Comparison of ENCODE assay signal across 24 cellular contexts in the genomic region with DNA sequence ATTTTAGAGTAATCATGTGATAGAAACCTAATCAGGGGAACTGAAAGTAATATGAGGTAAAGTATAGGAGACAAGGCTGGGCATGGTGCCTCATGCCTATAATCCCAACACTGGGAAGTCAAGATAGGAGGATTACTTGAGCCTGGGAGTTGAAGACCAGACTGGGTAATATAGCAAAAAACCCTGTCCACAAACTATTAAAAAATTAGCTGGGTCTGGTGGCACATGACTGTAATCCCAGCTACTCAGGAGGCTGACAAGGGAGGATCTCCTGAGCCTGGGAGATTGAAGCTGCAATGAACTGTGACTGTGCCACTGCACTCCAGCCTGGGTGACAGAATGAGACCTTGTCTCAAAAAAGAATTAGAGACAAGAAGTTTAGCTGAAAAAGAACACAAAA.
"Had no signal": no experiment of that assay in that cellular context is flagged by ENCODE, and none has a peak within 500 bp of the region (broad histone marks: within the 10 kb centered on the region; RNA-seq: fewer than 3 reads in every experiment).

No MANE protein-coding gene starts in this region.

- FAIRE-seq: small intestine had no signal

- H3K27me3 ChIP-seq: neural progenitor cell, ovary, right lobe of liver, sigmoid colon, stomach, thyroid gland, tibial nerve, upper lobe of left lung, uterus had no signal

- ATAC-seq: natural killer cell; psoas muscle; right cardiac atrium; right lobe of liver; stimulated activated effector memory CD8-positive, alpha-beta T cell treated with anti-CD3 and anti-CD28 coated beads, Interleukin-12 subunit alpha, Interleukin-12 subunit beta, amount 100 ng/mL, for 72 hours; stimulated activated naive B cell treated with anti-CD40 and anti-IgM and Interleukin-4, amounts not matched to agents 10 μg/mL and 1 μg/mL and 100 μg/mL, for 72 hours had no signal

- H3K4me3 ChIP-seq: neural progenitor cell, ovary, psoas muscle, right lobe of liver, sigmoid colon, stomach, thoracic aorta, thyroid gland, tibial nerve, upper lobe of left lung, uterus had no signal

- H3K9me3 ChIP-seq: ovary, psoas muscle, right lobe of liver, sigmoid colon, thoracic aorta, thyroid gland, tibial nerve, upper lobe of left lung, uterus had no signal

- H3K4me1 ChIP-seq: neural progenitor cell, parathyroid adenoma, psoas muscle, right lobe of liver, sigmoid colon, stomach, thyroid gland, tibial nerve, upper lobe of left lung, uterus had no signal

- H3K27ac ChIP-seq: neural progenitor cell, ovary, parathyroid adenoma, psoas muscle, right lobe of liver, sigmoid colon, stomach, thoracic aorta, thyroid gland, tibial nerve, upper lobe of left lung, uterus had no signal

- DNase-seq: natural killer cell; occipital lobe; ovary; psoas muscle; right cardiac atrium; right lobe of liver; sigmoid colon; small intestine; stimulated activated CD4-positive, alpha-beta T cell treated with anti-CD3 and anti-CD28 coated beads, Interleukin-15, amount 100 ng/mL, for 24 hours; stimulated activated CD4-positive, alpha-beta T cell treated with anti-CD3 and anti-CD28 coated beads, Interleukin-2, amount 100 ng/mL, for 24 hours; stimulated activated CD4-positive, alpha-beta T cell treated with anti-CD3 and anti-CD28 coated beads, Interleukin-2, amount 100 ng/mL, for 48 hours; stimulated activated CD4-positive, alpha-beta T cell treated with anti-CD3 and anti-CD28 coated beads, Interleukin-4, amount 100 ng/mL, for 24 hours; stimulated activated naive B cell treated with anti-CD40 and anti-IgM and Interleukin-4, amounts not matched to agents 10 μg/mL and 1 μg/mL and 100 μg/mL, for 72 hours; stimulated activated naive CD4-positive, alpha-beta T cell treated with Interleukin-2 at 50 U/mL for 16 hours; stomach; thyroid gland; trophoblast cell; upper lobe of left lung; uterus had no signal

- H3K36me3 ChIP-seq: neural progenitor cell, ovary, right lobe of liver, sigmoid colon, stomach, thoracic aorta, thyroid gland, tibial nerve, upper lobe of left lung, uterus had no signal
